ENCODE assay signal across 8 cellular contexts in genomic region chr13:114115191-114115671, GRCh38. TPM values are rescaled to one million over a fixed set of nuclear protein-coding genes. Genes with fewer than 3 reads are reported as not detected.
DNase-seq lines count a peak whose midpoint lies in the region; ATAC-seq lines count a peak whose summit lies in the region.

No MANE protein-coding gene starts in this region.

- CTCF ChIA-PET in activated naive CD4-positive, alpha-beta T cell treated with anti-CD3 and anti-CD28 coated beads for 36 hours (lab: Charles Lee), result interaction anchor here (1.2 kb wide), 1 partner anchor 9 kb away, joined by 4 read pairs; no protein-coding TSS in a partner anchor

- no peaks in the 10 kb centered on the region for H3K9me3 Mint-ChIP-seq in activated naive CD4-positive, alpha-beta T cell treated with anti-CD3 and anti-CD28 coated beads for 36 hours
- H3K9me3 Mint-ChIP-seq in immature natural killer cell, result peaks cover 0 to 6% (median 0%) of the 10 kb centered on the region in 6 donors
- H3K9me3 Mint-ChIP-seq in stimulated activated naive CD8-positive, alpha-beta T cell treated with anti-CD3 and anti-CD28 coated beads, Interleukin-15, amount 100 ng/mL, for 72 hours, result no peaks in the 10 kb centered on the region

- peaks cover 75% of the 10 kb centered on the region for H3K4me1 Mint-ChIP-seq in activated naive CD4-positive, alpha-beta T cell treated with anti-CD3 and anti-CD28 coated beads for 36 hours (ENCODE audit: low read depth)
- H3K4me1 Mint-ChIP-seq in immature natural killer cell, result peaks cover 74% of the 10 kb centered on the region in 2 donors
- peaks cover 87% of the 10 kb centered on the region for H3K4me1 Mint-ChIP-seq in stimulated activated naive CD8-positive, alpha-beta T cell treated with anti-CD3 and anti-CD28 coated beads, Interleukin-15, amount 100 ng/mL, for 72 hours

- H3K27ac Mint-ChIP-seq in activated naive CD4-positive, alpha-beta T cell treated with anti-CD3 and anti-CD28 coated beads for 36 hours, result peak overlapping the region; percentile 84
- H3K27ac Mint-ChIP-seq in immature natural killer cell, result peak overlapping the region; percentile 85 to 98 (median 93)
- peak overlapping the region; percentile 44 to 86 for H3K27ac Mint-ChIP-seq in stimulated activated naive CD8-positive, alpha-beta T cell treated with anti-CD3 and anti-CD28 coated beads, Interleukin-15, amount 100 ng/mL, for 72 hours

- intact Hi-C loops in activated naive CD4-positive, alpha-beta T cell treated with anti-CD3 and anti-CD28 coated beads for 36 hours (cut with micrococcal nuclease), result no loop called here

- H3K27me3 Mint-ChIP-seq in activated naive CD4-positive, alpha-beta T cell treated with anti-CD3 and anti-CD28 coated beads for 36 hours (ENCODE audit: low read depth), result no peaks in the 10 kb centered on the region
- H3K27me3 Mint-ChIP-seq in immature natural killer cell (ENCODE audit: low read depth in 3 of 3), result peaks cover 41 to 69% (median 52%) of the 10 kb centered on the region in 3 donors
- H3K27me3 Mint-ChIP-seq in stimulated activated naive CD8-positive, alpha-beta T cell treated with anti-CD3 and anti-CD28 coated beads, Interleukin-15, amount 100 ng/mL, for 72 hours, result no peaks in the 10 kb centered on the region

- H3K36me3 Mint-ChIP-seq in activated naive CD4-positive, alpha-beta T cell treated with anti-CD3 and anti-CD28 coated beads for 36 hours (ENCODE audit: low read depth), result peaks cover 27% of the 10 kb centered on the region
- H3K36me3 Mint-ChIP-seq in immature natural killer cell, result peaks cover 14 to 24% (median 14%) of the 10 kb centered on the region in 3 donors

- DNase-seq in ELR (ENCODE audit: low read depth) (peak; percentile 98), HT1080 (ENCODE audit: low read depth) (peak; percentile 95), immature natural killer cell (peak; percentile 48 to 59 (median 51)), DMS114 treated with DMSO at 0.1 percent for 48 hours (lab: John Stamatoyannopoulos, UW; ENCODE audit: unreplicated experiment) (no peak)
- DNase-seq in activated naive CD4-positive, alpha-beta T cell treated with anti-CD3 and anti-CD28 coated beads for 36 hours, result peak; percentile 56
- DNase-seq in stimulated activated naive CD8-positive, alpha-beta T cell treated with anti-CD3 and anti-CD28 coated beads, Interleukin-15, amount 100 ng/mL, for 72 hours, result no peak

- peak; percentile 36 for ATAC-seq in stimulated activated naive CD8-positive, alpha-beta T cell treated with anti-CD3 and anti-CD28 coated beads, Interleukin-15, amount 100 ng/mL, for 72 hours
- no peak for ATAC-seq in HG03469 (IDR thresholded peaks at IDR 0.05; ENCODE audit: unreplicated experiment)
- ATAC-seq in HG02623 (IDR thresholded peaks at IDR 0.05; ENCODE audit: unreplicated experiment), result no peak

- H3K4me3 Mint-ChIP-seq in activated naive CD4-positive, alpha-beta T cell treated with anti-CD3 and anti-CD28 coated beads for 36 hours, result no peak overlapping the region
- peak overlapping the region; percentile 33 to 79 (median 74) for H3K4me3 Mint-ChIP-seq in immature natural killer cell
- H3K4me3 Mint-ChIP-seq in stimulated activated naive CD8-positive, alpha-beta T cell treated with anti-CD3 and anti-CD28 coated beads, Interleukin-15, amount 100 ng/mL, for 72 hours, result peak overlapping the region; percentile 60 to 62

RNA-seq across cellular contexts. Expression of gene RASA3, which starts 17.2 kb away (rescaled TPM):
- total RNA-seq in HT1080 (2014; rRNA removed; shearing (Covaris generic)), result 37.8 and 41.7 TPM in 2 replicates
- 38.2 and 40.7 TPM in 2 replicates for polyA plus RNA-seq in HT1080 (2015; cell fraction: cytosol; rRNA removed)
- polyA plus RNA-seq in HT1080 (2015; cell fraction: nucleus; rRNA removed), result 49.5 and 52.6 TPM in 2 replicates
- 10 to 100 TPM; 48.3 to 48.8 TPM for total RNA-seq in activated naive CD4-positive, alpha-beta T cell treated with anti-CD3 and anti-CD28 coated beads for 36 hours
- 100 to 1,000 TPM in 1 of 3 donors, 10 to 100 TPM in 2; 37.4 to 153 (median 64.8) TPM for polyA plus RNA-seq in immature natural killer cell

Comparison
In these comparisons a context has a peak if more than half of its experiments do, and no peak if none do; other contexts are left out.
1. DNase-seq: peak in ELR (single experiment), HT1080 (single experiment), activated naive CD4-positive, alpha-beta T cell treated with anti-CD3 and anti-CD28 coated beads for 36 hours (single experiment) and immature natural killer cell (3 of 3); none in stimulated activated naive CD8-positive, alpha-beta T cell treated with anti-CD3 and anti-CD28 coated beads, Interleukin-15, amount 100 ng/mL, for 72 hours (0 of 2) and DMS114 treated with DMSO at 0.1 percent for 48 hours (single experiment).
2. Peak in every context shown above with its lines, with median percentiles within 50 percentile points of each other: H3K27ac Mint-ChIP-seq.